In the genomic region with DNA sequence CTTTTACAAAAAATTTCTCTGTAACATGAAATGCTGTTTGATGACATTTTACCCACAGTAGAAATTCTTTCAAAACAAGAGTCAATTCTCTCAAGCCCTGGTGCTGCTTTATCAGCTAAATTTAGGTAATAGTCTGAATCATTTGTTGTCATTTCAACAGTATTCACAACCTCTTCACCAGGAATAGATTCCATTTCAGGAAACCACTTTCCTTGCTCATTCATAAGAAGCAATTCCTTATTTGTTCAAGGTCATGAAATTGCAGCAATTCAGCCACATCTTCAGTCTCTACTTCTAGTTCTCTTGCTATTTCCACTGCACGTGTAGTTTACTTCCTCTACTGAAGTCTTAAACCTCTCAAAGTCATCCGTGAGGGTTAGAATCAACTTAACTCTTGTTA, we compare ENCODE assay signal across 16 cellular contexts. TPM values are rescaled to one million over a fixed set of nuclear protein-coding genes. Genes with fewer than 3 reads are reported as not detected.
DNase-seq lines count a peak whose midpoint lies in the region; ATAC-seq, FAIRE-seq and TF ChIP-seq lines count a peak whose summit lies in the region.
"Had no signal": no experiment of that assay in that cellular context is flagged by ENCODE, and none has a peak within 500 bp of the region (broad histone marks: within the 10 kb centered on the region; RNA-seq: fewer than 3 reads in every experiment).

No MANE protein-coding gene starts in this region.

- H3K27me3 Mint-ChIP-seq in stimulated activated naive CD8-positive, alpha-beta T cell treated with anti-CD3 and anti-CD28 coated beads, Interleukin-15, Interleukin-2, amounts not matched to agents 100 ng/mL and 50 ng/mL, for 24 hours, result no peaks in the 10 kb centered on the region

- peaks cover 52% of the 10 kb centered on the region for H3K4me1 Mint-ChIP-seq in stimulated activated naive CD8-positive, alpha-beta T cell treated with anti-CD3 and anti-CD28 coated beads, Interleukin-15, Interleukin-2, amounts not matched to agents 100 ng/mL and 50 ng/mL, for 24 hours (ENCODE audit: low read depth)
- H3K4me1 Mint-ChIP-seq: nephron had no signal

- no peaks in the 10 kb centered on the region for H3K9me3 ChIP-seq in PC-9 (ENCODE audit: insufficient read depth, low read depth)
- no peaks in the 10 kb centered on the region for H3K9me3 ChIP-seq in fibroblast of lung (ENCODE audit: control insufficient read depth, insufficient read depth, low read depth, low read length)
- no peaks in the 10 kb centered on the region for H3K9me3 ChIP-seq in lower lobe of right lung
- H3K9me3 ChIP-seq in pancreas, result no peaks in the 10 kb centered on the region
- H3K9me3 ChIP-seq: breast epithelium, esophagus muscularis mucosa, uterus had no signal

- H3K79me2 ChIP-seq in PC-9 (ENCODE audit: low read depth), result no peaks in the 10 kb centered on the region
- no peaks in the 10 kb centered on the region for H3K79me2 ChIP-seq in fibroblast of lung (ENCODE audit: control insufficient read depth, insufficient read depth, low read length)

- no peak overlapping the region for H3K4me3 ChIP-seq in PC-9
- H3K4me3 ChIP-seq in fibroblast of lung (replicated peaks in 1 of 4; ENCODE audit: control extremely low read depth in 1 of 4, insufficient read depth in 1 of 4, low read depth in 3 of 4, low read length in 4 of 4), result no peak overlapping the region
- no peak overlapping the region for H3K4me3 ChIP-seq in lower lobe of right lung
- H3K4me3 ChIP-seq in pancreas, result no peak overlapping the region
- H3K4me3 ChIP-seq: breast epithelium, esophagus muscularis mucosa, uterus had no signal

- peak overlapping the region; percentile 38 for H3K4me2 ChIP-seq in PC-9
- no peak overlapping the region for H3K4me2 ChIP-seq in fibroblast of lung (ENCODE audit: extremely low read depth, insufficient read depth, low read length)

- POLR2A ChIA-PET in PC-9 (lab: Charles Lee; ENCODE audit: unreplicated experiment) (no interaction called here), GM10248 (lab: Yijun Ruan, JAX) (no interaction called here)

- 61 to 70% methylated on average over 2 of the region's 2 CpGs for WGBS in pancreas, 2 donors

- no peaks in the 10 kb centered on the region for H3K9me3 Mint-ChIP-seq in stimulated activated naive CD8-positive, alpha-beta T cell treated with anti-CD3 and anti-CD28 coated beads, Interleukin-15, Interleukin-2, amounts not matched to agents 100 ng/mL and 50 ng/mL, for 24 hours
- H3K9me3 Mint-ChIP-seq: nephron had no signal

- no peak overlapping the region for H3K4me3 Mint-ChIP-seq in stimulated activated naive CD8-positive, alpha-beta T cell treated with anti-CD3 and anti-CD28 coated beads, Interleukin-15, Interleukin-2, amounts not matched to agents 100 ng/mL and 50 ng/mL, for 24 hours
- H3K4me3 Mint-ChIP-seq: nephron had no signal

- DNase-seq in stimulated activated naive CD8-positive, alpha-beta T cell treated with anti-CD3 and anti-CD28 coated beads, Interleukin-15, Interleukin-2, amounts not matched to agents 100 U/mL and 50 U/mL, for 24 hours, result no peak
- peak in 1 of 2 experiments; percentile 80 for DNase-seq in PC-9
- peak; percentile 34 to 72 for DNase-seq in fibroblast of lung (ENCODE audit: low read depth in 2 of 2)
- no peak for DNase-seq in lower lobe of right lung
- DNase-seq in stimulated activated naive CD4-positive, alpha-beta T cell treated with Interleukin-2 at 50 U/mL for 16 hours (lab: John Stamatoyannopoulos, UW), result no peak
- no peak for DNase-seq in pancreas
- DNase-seq in GM10248 (ENCODE audit: extremely low spot score), result no peak
- DNase-seq: ACHN; stimulated activated CD4-positive, alpha-beta T cell treated with anti-CD3 and anti-CD28 coated beads, Interleukin-12 subunit alpha, Interleukin-12 subunit beta, amount 100 ng/mL, for 4 hours; uterus had no signal

- peak overlapping the region; percentile 61 for H3K27ac Mint-ChIP-seq in stimulated activated naive CD8-positive, alpha-beta T cell treated with anti-CD3 and anti-CD28 coated beads, Interleukin-15, Interleukin-2, amounts not matched to agents 100 ng/mL and 50 ng/mL, for 24 hours
- H3K27ac Mint-ChIP-seq: nephron had no signal

- H3K27ac ChIP-seq in PC-9, result peak overlapping the region; percentile 27; the same call in 1 of the 2 replicates
- H3K27ac ChIP-seq in fibroblast of lung (ENCODE audit: insufficient read depth, low read length), result no peak overlapping the region
- no peak overlapping the region for H3K27ac ChIP-seq in lower lobe of right lung
- H3K27ac ChIP-seq in pancreas, result no peak overlapping the region
- H3K27ac ChIP-seq: breast epithelium, esophagus muscularis mucosa, uterus had no signal

- peaks cover 11% of the 10 kb centered on the region for H3F3A ChIP-seq in PC-9 (ENCODE audit: insufficient read depth, low read depth)

- no peaks in the 10 kb centered on the region for H3K36me3 Mint-ChIP-seq in stimulated activated naive CD8-positive, alpha-beta T cell treated with anti-CD3 and anti-CD28 coated beads, Interleukin-15, Interleukin-2, amounts not matched to agents 100 ng/mL and 50 ng/mL, for 24 hours (ENCODE audit: low read depth)

- no peaks in the 10 kb centered on the region for H4K20me1 ChIP-seq in PC-9 (ENCODE audit: insufficient read depth)
- H4K20me1 ChIP-seq in fibroblast of lung (ENCODE audit: control insufficient read depth, extremely low read depth, insufficient read depth, low read length), result no peaks in the 10 kb centered on the region

- H2AFZ ChIP-seq in PC-9, result no peak overlapping the region
- H2AFZ ChIP-seq in fibroblast of lung (ENCODE audit: low read length), result no peak overlapping the region

- no peak for FAIRE-seq in pancreas (lab: Jason Lieb, UNC)
- FAIRE-seq: islet of Langerhans had no signal

- BruUV-seq in PC-9 (replicated peaks; lab: Mats Ljungman, UMichigan), result no TSS peak

- H3K9ac ChIP-seq in fibroblast of lung (ENCODE audit: insufficient read depth, low read length), result no peak overlapping the region

- no peaks in the 10 kb centered on the region for H3K9me2 ChIP-seq in PC-9 (ENCODE audit: insufficient read depth)

- TF ChIP-seq CTCF in PC-9 (conservative IDR thresholded peaks at IDR 0.05) (no peak), fibroblast of lung (conservative IDR thresholded peaks at IDR 0.05 in 1 of 2, IDR thresholded peaks at IDR 0.05 in 1 of 2; ENCODE audit: low read depth in 1 of 2, low read length in 2 of 2) (no peak), lower lobe of right lung (IDR thresholded peaks at IDR 0.05) (no peak), pancreas (IDR thresholded peaks at IDR 0.05) (no peak), GM10248 (IDR thresholded peaks at IDR 0.05; ENCODE audit: control extremely low read depth, extremely low read depth, low read depth, missing control alignments) (no peak)

- H3K4me1 ChIP-seq in PC-9 (replicated peaks; ENCODE audit: insufficient read depth) (peaks cover 22% of the 10 kb centered on the region), fibroblast of lung (ENCODE audit: control insufficient read depth, extremely low read depth, insufficient read depth, low read length) (no peaks in the 10 kb centered on the region), lower lobe of right lung (no peaks in the 10 kb centered on the region), pancreas (no peaks in the 10 kb centered on the region)
- H3K4me1 ChIP-seq: breast epithelium, esophagus muscularis mucosa, uterus had no signal

- CTCF ChIA-PET in PC-9 (lab: Charles Lee), result no interaction called here
- CTCF ChIA-PET in GM10248 (lab: Yijun Ruan, JAX), result no interaction called here

- intact Hi-C loops in PC-9 (cut with micrococcal nuclease; ENCODE audit: unreplicated experiment), result no loop called here
- intact Hi-C loops in lower lobe of right lung (cut with DNase I), result no loop called here
- intact Hi-C loops in pancreas (cut with DNase I), result no loop called here

- ATAC-seq in stimulated activated naive CD8-positive, alpha-beta T cell treated with anti-CD3 and anti-CD28 coated beads, Interleukin-15, Interleukin-2, amounts not matched to agents 100 U/mL and 50 U/mL, for 24 hours, result no peak
- no peak for ATAC-seq in lower lobe of right lung
- ATAC-seq in pancreas, result no peak
- ATAC-seq: Right ventricle myocardium inferior had no signal

- H3K36me3 ChIP-seq in PC-9 (ENCODE audit: low read depth) (no peaks in the 10 kb centered on the region), fibroblast of lung (ENCODE audit: control insufficient read depth, insufficient read depth, low read length) (no peaks in the 10 kb centered on the region), lower lobe of right lung (no peaks in the 10 kb centered on the region), pancreas (no peaks in the 10 kb centered on the region)
- H3K36me3 ChIP-seq: breast epithelium, esophagus muscularis mucosa, uterus had no signal

- H3K27me3 ChIP-seq in PC-9 (ENCODE audit: insufficient read depth, low read depth) (no peaks in the 10 kb centered on the region), fibroblast of lung (ENCODE audit: control insufficient read depth, insufficient read depth, low read length) (no peaks in the 10 kb centered on the region), lower lobe of right lung (ENCODE audit: low read depth) (no peaks in the 10 kb centered on the region), pancreas (no peaks in the 10 kb centered on the region)
- H3K27me3 ChIP-seq: breast epithelium, uterus had no signal

RNA-seq across cellular contexts. Expression of a gene that starts 14.1 kb away (rescaled TPM):
- total RNA-seq in PC-9 (2021) (0.83 and 1.4 TPM in 2 replicates), fibroblast of lung (0.50 and 0.77 TPM in 2 replicates), lower lobe of right lung (4.1 TPM), pancreas (1 to 10 TPM in 2 of 6 donors, under 1 TPM in 4; 0.19 to 1.2 (median 0.94) TPM)
- polyA plus RNA-seq in fibroblast of lung (0.27 and 0.34 TPM in 2 replicates), pancreas (under 1 TPM; 0.99 TPM)
- polyA plus RNA-seq in fibroblast of lung (2012), result 1.2 and 1.6 TPM in 2 replicates
- 7.2 TPM in 1 of 2 replicates, not detected in the other for polyA minus RNA-seq in fibroblast of lung (ENCODE audit: low replicate concordance)

RNA-seq across cellular contexts. Expression of a gene that starts 14.6 kb away (rescaled TPM):
- total RNA-seq in PC-9 (2021) (4.5 and 10.0 TPM in 2 replicates), fibroblast of lung (1.8 and 2.3 TPM in 2 replicates), lower lobe of right lung (0.77 TPM), pancreas (1 to 10 TPM in 1 of 6 donors, under 1 TPM in 5; 0.12 to 2.5 (median 0.51) TPM)
- polyA plus RNA-seq in fibroblast of lung (0.35 and 0.60 TPM in 2 replicates), pancreas (under 1 TPM; 0.59 to 0.68 TPM)
- 0.92 and 1.7 TPM in 2 replicates for polyA plus RNA-seq in fibroblast of lung (2012)
- 0.96 and 1.0 TPM in 2 replicates for polyA minus RNA-seq in fibroblast of lung (ENCODE audit: low replicate concordance)

RNA-seq across cellular contexts. Expression of a gene that starts 23.4 kb away (rescaled TPM):
- 1.4 and 2.7 TPM in 2 replicates for total RNA-seq in PC-9 (2021)
- total RNA-seq in fibroblast of lung, result 3.9 and 7.1 TPM in 2 replicates
- polyA plus RNA-seq in fibroblast of lung, result 10.3 and 14.6 TPM in 2 replicates
- 11.8 and 13.9 TPM in 2 replicates for polyA plus RNA-seq in fibroblast of lung (2012)
- 18.1 and 29.0 TPM in 2 replicates for polyA minus RNA-seq in fibroblast of lung (ENCODE audit: low replicate concordance)
- total RNA-seq in lower lobe of right lung, result 5.3 TPM
- 1 to 10 TPM in 2 of 6 donors, under 1 TPM in 4; 0.28 to 8.9 (median 0.69) TPM for total RNA-seq in pancreas
- polyA plus RNA-seq in pancreas, result under 1 TPM; 0.45 to 0.65 TPM

RNA-seq across cellular contexts. Expression of a gene that starts 28.0 kb away (rescaled TPM):
- total RNA-seq in PC-9 (2021) (0.95 and 1.1 TPM in 2 replicates), fibroblast of lung (not detected in 2 replicates), lower lobe of right lung (not detected), pancreas (under 1 TPM in 2 of 6 donors, not detected in 4; 0.22 to 0.34 TPM)
- polyA plus RNA-seq in fibroblast of lung (not detected in 2 replicates), pancreas (under 1 TPM in 1 of 2 donors, not detected in 1; 0.09 TPM)
- polyA plus RNA-seq in fibroblast of lung (2012), result 0.30 TPM in 1 of 2 replicates, not detected in the other
- not detected in 2 replicates for polyA minus RNA-seq in fibroblast of lung (ENCODE audit: low replicate concordance)
- total RNA-seq: Right ventricle myocardium inferior had no signal

RNA-seq across cellular contexts. Expression of a gene that starts 33.3 kb away (rescaled TPM):
- total RNA-seq in PC-9 (2021) (20.5 and 23.4 TPM in 2 replicates), fibroblast of lung (5.6 and 5.9 TPM in 2 replicates), lower lobe of right lung (24.3 TPM), pancreas (10 to 100 TPM in 2 of 6 donors, 1 to 10 TPM in 4; 5.1 to 15.7 (median 8.8) TPM)
- polyA plus RNA-seq in fibroblast of lung (1.9 and 2.4 TPM in 2 replicates), pancreas (10 to 100 TPM; 32.1 to 34.6 TPM)
- polyA plus RNA-seq in fibroblast of lung (2012), result 8.7 and 14.1 TPM in 2 replicates
- 18.5 and 29.7 TPM in 2 replicates for polyA minus RNA-seq in fibroblast of lung (ENCODE audit: low replicate concordance)

Comparison
In these comparisons a context has a peak if more than half of its experiments do, and no peak if none do; other contexts are left out.
1. DNase-seq: peak in fibroblast of lung (2 of 2); none in stimulated activated naive CD8-positive, alpha-beta T cell treated with anti-CD3 and anti-CD28 coated beads, Interleukin-15, Interleukin-2, amounts not matched to agents 100 U/mL and 50 U/mL, for 24 hours (single experiment), lower lobe of right lung (single experiment), stimulated activated naive CD4-positive, alpha-beta T cell treated with Interleukin-2 at 50 U/mL for 16 hours (single experiment), pancreas (0 of 6) and GM10248 (single experiment).